In the genomic region with DNA sequence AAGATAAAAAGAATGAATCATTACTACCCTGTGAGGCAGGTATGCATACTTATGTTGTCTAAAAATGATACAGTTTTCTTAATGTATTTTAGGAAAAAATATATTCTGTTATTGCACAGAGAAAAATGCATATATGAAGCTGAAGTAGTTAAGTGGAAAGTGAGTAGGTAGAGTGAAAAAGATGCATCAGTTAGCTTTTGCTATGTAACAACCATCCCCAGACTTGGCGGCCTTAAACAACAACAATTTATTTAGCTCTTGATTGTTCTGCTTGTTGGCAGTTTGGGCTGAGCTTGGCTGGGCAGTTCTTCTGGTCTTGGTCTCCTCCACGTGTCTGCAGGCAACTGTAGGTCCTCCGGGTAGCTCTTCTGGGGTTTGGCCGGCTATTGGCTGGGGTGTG, we compare ENCODE assay signal across 29 cellular contexts.
"Had no signal": no experiment of that assay in that cellular context is flagged by ENCODE, and none has a peak within 500 bp of the region (broad histone marks: within the 10 kb centered on the region; RNA-seq: fewer than 3 reads in every experiment).

No MANE protein-coding gene starts in this region.

- H3K27me3 ChIP-seq: brain microvascular endothelial cell, gastroesophageal sphincter, pancreas, sigmoid colon, stomach, thyroid gland, upper lobe of left lung, vagina had no signal

- H3K9me3 Mint-ChIP-seq: activated CD4-positive, alpha-beta memory T cell treated with anti-CD3 and anti-CD28 coated beads for 36 hours; effector memory CD8-positive, alpha-beta T cell; mesothelial cell of epicardium; naive B cell; nephron progenitor cell had no signal

- H3K27ac ChIP-seq: brain microvascular endothelial cell, coronary artery, gastroesophageal sphincter, pancreas, prostate gland, sigmoid colon, stomach, upper lobe of left lung, vagina had no signal

- DNase-seq: activated CD4-positive, alpha-beta memory T cell treated with anti-CD3 and anti-CD28 coated beads for 36 hours; activated CD4-positive, alpha-beta T cell treated with anti-CD3 and anti-CD28 coated beads for 4 hours; activated CD8-positive, alpha-beta memory T cell treated with anti-CD3 and anti-CD28 coated beads, Interleukin-2, amount 50 U/mL, for 4 hours; activated gamma-delta T cell; activated T-cell treated with anti-CD3 and anti-CD28 coated beads, Interleukin-2, amount 50 U/mL, for 48 hours; amniotic stem cell; brain microvascular endothelial cell; effector memory CD8-positive, alpha-beta T cell; hippocampal formation; left cardiac atrium; left ventricle myocardium superior; naive B cell; nephron progenitor cell; pancreas; retina; sigmoid colon; small intestine; stimulated activated CD4-positive, alpha-beta T cell treated with anti-CD3 and anti-CD28 coated beads, Interleukin-4, amount 100 ng/mL, for 4 hours; stimulated activated CD8-positive, alpha-beta memory T cell treated with anti-CD3 and anti-CD28 coated beads, Interleukin-4, amount 100 ng/mL, for 48 hours; stimulated activated naive B cell treated with anti-CD40 and anti-IgM and Interleukin-4, amounts not matched to agents 10 μg/mL and 1 μg/mL and 100 μg/mL, for 72 hours; stomach; T-helper 1 cell; thyroid gland; upper lobe of left lung had no signal

- H3K4me1 Mint-ChIP-seq: mesothelial cell of epicardium had no signal

- H3K9me3 ChIP-seq: gastroesophageal sphincter, pancreas, prostate gland, sigmoid colon, stomach, thyroid gland, upper lobe of left lung, vagina had no signal

- H3K4me3 Mint-ChIP-seq: activated CD4-positive, alpha-beta memory T cell treated with anti-CD3 and anti-CD28 coated beads for 36 hours; effector memory CD8-positive, alpha-beta T cell; mesothelial cell of epicardium; naive B cell; nephron progenitor cell; stimulated activated naive B cell treated with anti-CD40 and anti-IgM and Interleukin-4, amounts not matched to agents 10 μg/mL and 1 μg/mL and 100 μg/mL, for 72 hours had no signal

- H3K4me3 ChIP-seq: coronary artery, gastroesophageal sphincter, pancreas, prostate gland, sigmoid colon, stomach, thyroid gland, upper lobe of left lung, vagina had no signal

- H3K36me3 ChIP-seq: pancreas, prostate gland had no signal

- ATAC-seq: effector memory CD8-positive, alpha-beta T cell; gastroesophageal sphincter; left cardiac atrium; left ventricle myocardium superior; pancreas had no signal

- H3K27ac Mint-ChIP-seq: effector memory CD8-positive, alpha-beta T cell; mesothelial cell of epicardium; nephron progenitor cell had no signal

- H3K27me3 Mint-ChIP-seq: activated CD4-positive, alpha-beta memory T cell treated with anti-CD3 and anti-CD28 coated beads for 36 hours; effector memory CD8-positive, alpha-beta T cell; naive B cell; stimulated activated naive B cell treated with anti-CD40 and anti-IgM and Interleukin-4, amounts not matched to agents 10 μg/mL and 1 μg/mL and 100 μg/mL, for 72 hours had no signal
